8 cellular contexts compared by ENCODE assay signal in genomic region chr1:39213511-39214002, GRCh38. TPM values are rescaled to one million over a fixed set of nuclear protein-coding genes. Genes with fewer than 3 reads are reported as not detected.
DNase-seq lines count a peak whose midpoint lies in the region; ATAC-seq and TF ChIP-seq lines count a peak whose summit lies in the region.

No MANE protein-coding gene starts in this region.

- H3K27me3 ChIP-seq in DND-41 (ENCODE audit: insufficient read depth, low read length, poor library complexity) (no peaks in the 10 kb centered on the region), SJSA1 (replicated peaks) (no peaks in the 10 kb centered on the region)

- H3K79me2 ChIP-seq in DND-41 (ENCODE audit: insufficient read depth, low read length), result peaks cover 91% of the 10 kb centered on the region

- TF ChIP-seq CTCF in DND-41 (IDR thresholded peaks at IDR 0.05; ENCODE audit: borderline replicate concordance, extremely low read depth, low read length, poor library complexity, severe bottlenecking), result no peak

- no peak overlapping the region for H3K4me3 ChIP-seq in DND-41 (ENCODE audit: low read depth in 1 of 2, low read length in 2 of 2)
- H3K4me3 ChIP-seq in SJSA1, result no peak overlapping the region

- H3K27ac ChIP-seq in DND-41 (ENCODE audit: low read length) (peak overlapping the region; percentile 37; the same call in 1 of the 2 replicates), SJSA1 (peak overlapping the region; percentile 60)

- H4K20me1 ChIP-seq in DND-41 (ENCODE audit: insufficient read depth, low read length), result peaks cover 9% of the 10 kb centered on the region; the same call in 1 of the 2 replicates

- H3K36me3 ChIP-seq in DND-41 (ENCODE audit: insufficient read depth, low read length), result peaks cover 5% of the 10 kb centered on the region; the same call in 1 of the 2 replicates
- H3K36me3 ChIP-seq in SJSA1, result peaks cover 11% of the 10 kb centered on the region

- H3K9me3 ChIP-seq in DND-41 (ENCODE audit: insufficient read depth, low read length, severe bottlenecking) (no peaks in the 10 kb centered on the region), SJSA1 (replicated peaks) (no peaks in the 10 kb centered on the region)

- no peak overlapping the region for H3K4me2 ChIP-seq in DND-41 (ENCODE audit: insufficient read depth, low read length)

- H3K4me1 ChIP-seq in DND-41 (ENCODE audit: insufficient read depth, low read length), result peaks cover 40% of the 10 kb centered on the region
- H3K4me1 ChIP-seq in SJSA1 (replicated peaks), result peaks cover 33% of the 10 kb centered on the region

- no peak overlapping the region for H3K9ac ChIP-seq in DND-41 (ENCODE audit: low read depth, low read length)

- ATAC-seq in DND-41 (ENCODE audit: insufficient read depth, low read depth) (no peak), GM18873 (IDR thresholded peaks at IDR 0.05; ENCODE audit: low FRiP score, unreplicated experiment) (no peak), GM21390 (IDR thresholded peaks at IDR 0.05; ENCODE audit: unreplicated experiment) (no peak)

- no peak overlapping the region for H2AFZ ChIP-seq in DND-41 (ENCODE audit: low read depth, low read length)

- no peak for DNase-seq in DND-41
- peak; percentile 67 to 76 for DNase-seq in SJSA1 (ENCODE audit: low read depth in 1 of 2, low spot score in 2 of 2)
- DNase-seq in fibroblast of peridontal ligament (ENCODE audit: extremely low read depth), result peak; percentile 51
- DNase-seq in retina, result peak; percentile 9
- DNase-seq in OCI-M2 (lab: John Stamatoyannopoulos, UW; ENCODE audit: unreplicated experiment), result no peak
- DNase-seq in NCI-H187 treated with DMSO at 0.1 percent for 48 hours (lab: John Stamatoyannopoulos, UW), result no peak

RNA-seq across cellular contexts. Expression of gene MACF1, which starts 9.1 kb away (rescaled TPM):
- total RNA-seq in SJSA1 (2014; rRNA removed; shearing (Covaris generic)), result 147 and 211 TPM in 2 replicates

Comparison
In these comparisons a context has a peak if more than half of its experiments do, and no peak if none do; other contexts are left out.
1. DNase-seq: peak in SJSA1 (2 of 2), fibroblast of peridontal ligament (single experiment) and retina (single experiment); none in DND-41 (single experiment), OCI-M2 (single experiment) and NCI-H187 treated with DMSO at 0.1 percent for 48 hours (single experiment).